19 cellular contexts compared by ENCODE assay signal in the genomic region with DNA sequence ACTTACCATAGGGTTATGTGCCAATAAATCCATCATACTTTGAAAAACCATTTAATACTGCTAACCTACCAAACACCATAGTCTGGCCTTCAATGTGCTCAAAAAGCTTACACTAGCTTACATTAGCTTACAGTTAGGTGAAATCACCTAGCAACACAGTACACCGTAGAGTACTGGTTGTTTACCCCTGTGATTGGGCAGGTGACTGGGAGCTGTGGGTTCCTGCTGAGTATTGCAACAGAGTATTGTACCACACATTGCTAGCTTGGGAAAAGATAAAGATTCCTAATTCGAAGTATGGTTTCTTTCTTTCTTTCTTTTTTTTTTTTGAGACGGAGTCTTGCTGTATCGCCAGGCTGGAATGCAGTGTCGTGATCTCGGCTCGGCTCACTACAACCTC. TPM values are rescaled to one million over a fixed set of nuclear protein-coding genes. Genes with fewer than 3 reads are reported as not detected.
DNase-seq lines count a peak whose midpoint lies in the region; ATAC-seq and TF ChIP-seq lines count a peak whose summit lies in the region.
"Had no signal": no experiment of that assay in that cellular context is flagged by ENCODE, and none has a peak within 500 bp of the region (broad histone marks: within the 10 kb centered on the region; RNA-seq: fewer than 3 reads in every experiment).

No MANE protein-coding gene starts in this region.

- POLR2A ChIA-PET in HCT116 (lab: Charles Lee), result no interaction called here

- no peak overlapping the region for H2AFZ ChIP-seq in HCT116 (ENCODE audit: low read depth, low read length, poor library complexity, severe bottlenecking)

- H3K4me2 ChIP-seq in HCT116 (ENCODE audit: low read length), result peak overlapping the region; percentile 54

- H3K36me3 ChIP-seq in HCT116 (ENCODE audit: control insufficient read depth in 1 of 2, insufficient read depth in 2 of 2, low read length in 2 of 2), result peaks cover 14 to 52% of the 10 kb centered on the region in 2 experiments; a peak in 3 of 4 replicates

- no peak for TF ChIP-seq POLR2A in HCT116 (IDR thresholded peaks at IDR 0.05; ENCODE audit: borderline replicate concordance, extremely low read depth, insufficient read depth, insufficient read length)

- H3K4me3 ChIP-seq in HCT116 (replicated peaks in 1 of 2; ENCODE audit: low read depth in 1 of 2, low read length in 2 of 2) (0 out of 4 replicates have a peak overlapping the region, but pooled peaks of 1 of the 2 experiments have one; percentile 17), fibroblast of pulmonary artery (replicated peaks; ENCODE audit: low read depth, low read length) (no peak overlapping the region)
- H3K4me3 ChIP-seq: SK-N-MC had no signal

- intact Hi-C loops in HCT116 (cut with micrococcal nuclease), result loop anchor here (10.0 kb wide), 1 partner anchor 346 kb away; a partner anchor contains a TSS
- intact Hi-C loops in CD14-positive monocyte (cut with micrococcal nuclease), result loop anchor here in 1 of 2 donors (10.0 kb wide), 1 partner anchor 46 kb away; a partner anchor contains a TSS

- no peak for ATAC-seq in activated naive CD8-positive, alpha-beta T cell treated with anti-CD3 and anti-CD28 coated beads, Interleukin-2, amount 50 U/mL, for 24 hours
- ATAC-seq in HCT116, result peak; percentile 39; the same call in 1 of the 2 replicates
- no peak for ATAC-seq in GM19455 (IDR thresholded peaks at IDR 0.05; ENCODE audit: unreplicated experiment)
- ATAC-seq in GM18861 (IDR thresholded peaks at IDR 0.05; ENCODE audit: unreplicated experiment), result no peak

- H3K27me3 ChIP-seq in HCT116 (ENCODE audit: insufficient read depth, low read length), result no peaks in the 10 kb centered on the region

- H4K20me1 ChIP-seq in HCT116 (ENCODE audit: insufficient read depth), result peaks cover 5% of the 10 kb centered on the region; the same call in 1 of the 2 replicates

- peaks cover 29% of the 10 kb centered on the region for H3K4me1 Mint-ChIP-seq in activated naive CD8-positive, alpha-beta T cell treated with anti-CD3 and anti-CD28 coated beads, Interleukin-2, amount 50 U/mL, for 24 hours
- H3K4me1 Mint-ChIP-seq in activated naive CD8-positive, alpha-beta T cell treated with anti-CD3 and anti-CD28 coated beads for 36 hours, result peaks cover 29% of the 10 kb centered on the region
- H3K4me1 Mint-ChIP-seq in CD14-positive monocyte, result peaks cover 16% of the 10 kb centered on the region

- H3K9ac ChIP-seq in HCT116 (ENCODE audit: low read length), result 0 out of 2 replicates have a peak overlapping the region, but pooled peaks have one; percentile 19

- RAD21 ChIA-PET in HCT116 (lab: Charles Lee; ENCODE audit: low non-redundant PET in 1 of 2, low total read pairs in 2 of 2, uncharacterized antibody in 2 of 2, unreplicated experiment in 2 of 2), result no interaction called here

- H3K27me3 Mint-ChIP-seq in activated naive CD8-positive, alpha-beta T cell treated with anti-CD3 and anti-CD28 coated beads, Interleukin-2, amount 50 U/mL, for 24 hours, result no peaks in the 10 kb centered on the region
- no peaks in the 10 kb centered on the region for H3K27me3 Mint-ChIP-seq in activated naive CD8-positive, alpha-beta T cell treated with anti-CD3 and anti-CD28 coated beads for 36 hours
- H3K27me3 Mint-ChIP-seq in CD14-positive monocyte (ENCODE audit: low read depth in 3 of 3), result no peaks in the 10 kb centered on the region

- TF ChIP-seq RAD21 in HCT116 (IDR thresholded peaks at IDR 0.05; ENCODE audit: low read depth), result no peak

- peaks cover 15 to 70% of the 10 kb centered on the region in 2 experiments for H3K4me1 ChIP-seq in HCT116 (ENCODE audit: control insufficient read depth in 1 of 2, insufficient read depth in 2 of 2, low read length in 2 of 2)

- H3K9me3 Mint-ChIP-seq in activated naive CD8-positive, alpha-beta T cell treated with anti-CD3 and anti-CD28 coated beads, Interleukin-2, amount 50 U/mL, for 24 hours, result no peaks in the 10 kb centered on the region
- H3K9me3 Mint-ChIP-seq in activated naive CD8-positive, alpha-beta T cell treated with anti-CD3 and anti-CD28 coated beads for 36 hours, result no peaks in the 10 kb centered on the region
- H3K9me3 Mint-ChIP-seq in CD14-positive monocyte, result no peaks in the 10 kb centered on the region

- no peaks in the 10 kb centered on the region for H3K9me2 ChIP-seq in HCT116 (ENCODE audit: insufficient read depth)

- no TSS peak for BruUV-seq in HCT116 (replicated peaks; lab: Mats Ljungman, UMichigan)

- DNase-seq in activated naive CD8-positive, alpha-beta T cell treated with anti-CD3 and anti-CD28 coated beads, Interleukin-2, amount 50 U/mL, for 24 hours, result no peak
- DNase-seq in activated naive CD8-positive, alpha-beta T cell treated with anti-CD3 and anti-CD28 coated beads for 36 hours, result no peak
- DNase-seq in HCT116 (ENCODE audit: low read depth, low spot score) (no peak), amniotic epithelial cell (ENCODE audit: low read depth) (peak; percentile 84), fibroblast of pulmonary artery (ENCODE audit: low read depth) (peak; percentile 31), CD14-positive monocyte (ENCODE audit: low spot score) (no peak)
- DNase-seq: ACHN, C1 segment of cervical spinal cord, GF-D8, GOT3, MV-4-11, NCI-H1694 treated with DMSO at 0.1 percent for 48 hours, NCI-H510A, NCI-H748 treated with DMSO at 0.1 percent for 48 hours, OCI-M1, SHP77 had no signal

- CTCF ChIA-PET in HCT116 (lab: Charles Lee), result interaction anchor here (1.3 kb wide), 1 partner anchor 127 kb away, joined by 3 read pairs; no protein-coding TSS in a partner anchor

- H3K9me3 ChIP-seq in HCT116 (ENCODE audit: control insufficient read depth in 1 of 2, insufficient read depth in 1 of 2, low read depth in 1 of 2, low read length in 2 of 2), result no peaks in the 10 kb centered on the region

- H3K27ac ChIP-seq in HCT116 (ENCODE audit: low read depth, low read length), result peak overlapping the region; percentile 12; the same call in 1 of the 2 replicates
- H3K27ac ChIP-seq: SK-N-MC had no signal

- peak overlapping the region; percentile 67 for H3K27ac Mint-ChIP-seq in activated naive CD8-positive, alpha-beta T cell treated with anti-CD3 and anti-CD28 coated beads, Interleukin-2, amount 50 U/mL, for 24 hours
- H3K27ac Mint-ChIP-seq in activated naive CD8-positive, alpha-beta T cell treated with anti-CD3 and anti-CD28 coated beads for 36 hours, result no peak overlapping the region
- H3K27ac Mint-ChIP-seq in CD14-positive monocyte, result no peak overlapping the region

- H3K4me3 Mint-ChIP-seq in activated naive CD8-positive, alpha-beta T cell treated with anti-CD3 and anti-CD28 coated beads, Interleukin-2, amount 50 U/mL, for 24 hours, result no peak overlapping the region
- no peak overlapping the region for H3K4me3 Mint-ChIP-seq in activated naive CD8-positive, alpha-beta T cell treated with anti-CD3 and anti-CD28 coated beads for 36 hours
- no peak overlapping the region for H3K4me3 Mint-ChIP-seq in CD14-positive monocyte

- peaks cover 38% of the 10 kb centered on the region for H3K79me2 ChIP-seq in HCT116 (ENCODE audit: insufficient read depth, low read length)

- TF ChIP-seq CTCF in HCT116 (IDR thresholded peaks at IDR 0.05 in 2 of 3, conservative IDR thresholded peaks at IDR 0.05 in 1 of 3; ENCODE audit: borderline replicate concordance in 1 of 3, insufficient read depth in 1 of 3, low read depth in 2 of 3, low read length in 2 of 3) (no peak), fibroblast of pulmonary artery (IDR thresholded peaks at IDR 0.05; ENCODE audit: low read length, missing control alignments) (no peak), CD14-positive monocyte (IDR thresholded peaks at IDR 0.05) (no peak)

- H3K36me3 Mint-ChIP-seq in activated naive CD8-positive, alpha-beta T cell treated with anti-CD3 and anti-CD28 coated beads, Interleukin-2, amount 50 U/mL, for 24 hours (ENCODE audit: low read depth), result peaks cover 58% of the 10 kb centered on the region
- peaks cover 50% of the 10 kb centered on the region for H3K36me3 Mint-ChIP-seq in activated naive CD8-positive, alpha-beta T cell treated with anti-CD3 and anti-CD28 coated beads for 36 hours
- H3K36me3 Mint-ChIP-seq in CD14-positive monocyte, result peaks cover 56 to 87% of the 10 kb centered on the region in 2 donors

TF ChIP-seq in HCT116, 20 proteins besides CTCF, POLR2A, EP300 and RAD21 (continues in another document):
- TF ChIP-seq, protein P1, sequence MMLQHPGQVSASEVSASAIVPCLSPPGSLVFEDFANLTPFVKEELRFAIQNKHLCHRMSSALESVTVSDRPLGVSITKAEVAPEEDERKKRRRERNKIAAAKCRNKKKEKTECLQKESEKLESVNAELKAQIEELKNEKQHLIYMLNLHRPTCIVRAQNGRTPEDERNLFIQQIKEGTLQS (IDR thresholded peaks at IDR 0.05), result no peak
- TF ChIP-seq EZH2phosphoT487 (IDR thresholded peaks at IDR 0.05; ENCODE audit: borderline replicate concordance) (no peak), ZFX (IDR thresholded peaks at IDR 0.05) (no peak), JUND (IDR thresholded peaks at IDR 0.05) (no peak), TCF7L2 (IDR thresholded peaks at IDR 0.05; ENCODE audit: borderline replicate concordance, extremely low read depth, insufficient read depth, insufficient read length) (no peak)
- TF ChIP-seq, protein P2, sequence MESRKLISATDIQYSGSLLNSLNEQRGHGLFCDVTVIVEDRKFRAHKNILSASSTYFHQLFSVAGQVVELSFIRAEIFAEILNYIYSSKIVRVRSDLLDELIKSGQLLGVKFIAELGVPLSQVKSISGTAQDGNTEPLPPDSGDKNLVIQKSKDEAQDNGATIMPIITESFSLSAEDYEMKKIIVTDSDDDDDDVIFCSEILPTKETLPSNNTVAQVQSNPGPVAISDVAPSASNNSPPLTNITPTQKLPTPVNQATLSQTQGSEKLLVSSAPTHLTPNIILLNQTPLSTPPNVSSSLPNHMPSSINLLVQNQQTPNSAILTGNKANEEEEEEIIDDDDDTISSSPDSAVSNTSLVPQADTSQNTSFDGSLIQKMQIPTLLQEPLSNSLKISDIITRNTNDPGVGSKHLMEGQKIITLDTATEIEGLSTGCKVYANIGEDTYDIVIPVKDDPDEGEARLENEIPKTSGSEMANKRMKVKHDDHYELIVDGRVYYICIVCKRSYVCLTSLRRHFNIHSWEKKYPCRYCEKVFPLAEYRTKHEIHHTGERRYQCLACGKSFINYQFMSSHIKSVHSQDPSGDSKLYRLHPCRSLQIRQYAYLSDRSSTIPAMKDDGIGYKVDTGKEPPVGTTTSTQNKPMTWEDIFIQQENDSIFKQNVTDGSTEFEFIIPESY (IDR thresholded peaks at IDR 0.05; ENCODE audit: extremely low read depth, insufficient replicate concordance, low read length), result no peak

RNA-seq across cellular contexts. Expression of a gene that starts 5.6 kb away (rescaled TPM):
- 100 to 1,000 TPM; 274 to 286 TPM for total RNA-seq in activated naive CD8-positive, alpha-beta T cell treated with anti-CD3 and anti-CD28 coated beads for 36 hours
- total RNA-seq in HCT116 (2021; ENCODE audit: unreplicated experiment), result 304 TPM
- 610 and 669 TPM in 2 replicates for polyA plus RNA-seq in HCT116 (2012)
- 100 to 1,000 TPM; 498 to 522 TPM for polyA plus RNA-seq in CD14-positive monocyte

RNA-seq across cellular contexts. Expression of a gene that starts 44.1 kb away (rescaled TPM):
- 10 to 100 TPM; 22.8 to 23.6 TPM for total RNA-seq in activated naive CD8-positive, alpha-beta T cell treated with anti-CD3 and anti-CD28 coated beads for 36 hours
- 24.0 TPM for total RNA-seq in HCT116 (2021; ENCODE audit: unreplicated experiment)
- 12.5 and 12.7 TPM in 2 replicates for polyA plus RNA-seq in HCT116 (2012)
- polyA plus RNA-seq in CD14-positive monocyte, result 10 to 100 TPM; 21.7 to 24.4 TPM

RNA-seq across cellular contexts. Expression of a gene that starts 56.9 kb away (rescaled TPM):
- 1 to 10 TPM; 8.8 to 9.6 TPM for total RNA-seq in activated naive CD8-positive, alpha-beta T cell treated with anti-CD3 and anti-CD28 coated beads for 36 hours
- total RNA-seq in HCT116 (2021; ENCODE audit: unreplicated experiment), result 42.6 TPM
- polyA plus RNA-seq in HCT116 (2012), result 33.2 and 36.3 TPM in 2 replicates
- polyA plus RNA-seq in CD14-positive monocyte, result 10 to 100 TPM; 60.1 to 69.6 TPM

Comparison
In these comparisons a context has a peak if more than half of its experiments do, and no peak if none do; other contexts are left out.
1. DNase-seq: peak in amniotic epithelial cell (single experiment) and fibroblast of pulmonary artery (single experiment); none in activated naive CD8-positive, alpha-beta T cell treated with anti-CD3 and anti-CD28 coated beads, Interleukin-2, amount 50 U/mL, for 24 hours (single experiment), activated naive CD8-positive, alpha-beta T cell treated with anti-CD3 and anti-CD28 coated beads for 36 hours (single experiment), HCT116 (single experiment) and CD14-positive monocyte (single experiment).